Comparison of ENCODE assay signal across 20 cellular contexts in genomic region chr15:62122249-62122648, GRCh38. TPM values are rescaled to one million over a fixed set of nuclear protein-coding genes. Genes with fewer than 3 reads are reported as not detected.
DNase-seq lines count a peak whose midpoint lies in the region; ATAC-seq and TF ChIP-seq lines count a peak whose summit lies in the region.
"Had no signal": no experiment of that assay in that cellular context is flagged by ENCODE, and none has a peak within 500 bp of the region (broad histone marks: within the 10 kb centered on the region; RNA-seq: fewer than 3 reads in every experiment).

No MANE protein-coding gene starts in this region.

- H3K4me3 ChIP-seq in DND-41 (ENCODE audit: low read depth in 1 of 2, low read length in 2 of 2): no peak overlapping the region
- H3K4me3 ChIP-seq in neuronal stem cell (ENCODE audit: low read length in 2 of 2): no peak overlapping the region
- H3K4me3 ChIP-seq: dorsolateral prefrontal cortex, esophagus muscularis mucosa, HAP-1, heart right ventricle, psoas muscle, tibial nerve had no signal

- WGBS in neuronal stem cell (ENCODE audit: extremely low coverage in 2 of 2, insufficient read length in 2 of 2, insufficient replicate concordance in 1 of 2), 2 donors: no CpG with 5 or more reads among the region's 2 CpGs

- no peak overlapping the region for H4K8ac ChIP-seq in neuronal stem cell (ENCODE audit: low read depth, low read length)

- H3K27ac ChIP-seq in DND-41 (ENCODE audit: low read length) (peak overlapping the region; percentile 12; the same call in 1 of the 2 replicates), neuronal stem cell (replicated peaks; ENCODE audit: low read length) (no peak overlapping the region)
- H3K27ac ChIP-seq: 22Rv1, dorsolateral prefrontal cortex, esophagus muscularis mucosa, heart right ventricle, KMS-11, psoas muscle, RWPE1, tibial nerve had no signal

- no peak overlapping the region for H2BK120ac ChIP-seq in neuronal stem cell (ENCODE audit: low read depth, low read length)

- no peak overlapping the region for H3K14ac ChIP-seq in neuronal stem cell (ENCODE audit: low read length)

- CTCF ChIA-PET in T-cell (lab: Charles Lee) (interaction anchor here in 1 of 2 donors (0.6 to 1.0 kb wide), 2 partner anchors 19 to 20 kb away, joined by 3 read pairs; no protein-coding TSS in a partner anchor), WTC11 (lab: Charles Lee) (no interaction called here)

- H3K27ac Mint-ChIP-seq in T-cell (peak overlapping the region; percentile 80 to 84), WTC11 (no peak overlapping the region)
- H3K27ac Mint-ChIP-seq: activated B cell treated with CpG ODN at 0.5 μM for 24 hours had no signal

- H3K4me3 Mint-ChIP-seq in T-cell (no peak overlapping the region), WTC11 (no peak overlapping the region)
- H3K4me3 Mint-ChIP-seq: activated B cell treated with CpG ODN at 0.5 μM for 24 hours; naive thymus-derived CD8-positive, alpha-beta T cell had no signal

- H3K27me3 ChIP-seq in DND-41 (ENCODE audit: insufficient read depth, low read length, poor library complexity) (no peaks in the 10 kb centered on the region), neuronal stem cell (ENCODE audit: control insufficient read depth in 3 of 3, insufficient read depth in 3 of 3, low read depth in 1 of 3, low read length in 3 of 3) (no peaks in the 10 kb centered on the region)
- H3K27me3 ChIP-seq: dorsolateral prefrontal cortex, esophagus muscularis mucosa, heart right ventricle, tibial nerve had no signal

- no peak overlapping the region for H3K23ac ChIP-seq in neuronal stem cell (ENCODE audit: low read depth, low read length, poor library complexity)

- H2AFZ ChIP-seq in DND-41 (ENCODE audit: low read depth, low read length) (no peak overlapping the region), neuronal stem cell (ENCODE audit: low read length) (no peak overlapping the region)

- no peak overlapping the region for H2AK5ac ChIP-seq in neuronal stem cell (ENCODE audit: low read depth, low read length)

- H3K79me2 ChIP-seq in DND-41 (ENCODE audit: insufficient read depth, low read length): no peaks in the 10 kb centered on the region

- no peak overlapping the region for H3K4ac ChIP-seq in neuronal stem cell (ENCODE audit: low read length)

- H3K9me3 ChIP-seq in DND-41 (ENCODE audit: insufficient read depth, low read length, severe bottlenecking) (peaks cover 6% of the 10 kb centered on the region), neuronal stem cell (replicated peaks in 1 of 2; ENCODE audit: control insufficient read depth in 2 of 2, insufficient read depth in 1 of 2, low read depth in 1 of 2, low read length in 2 of 2) (no peaks in the 10 kb centered on the region)
- H3K9me3 ChIP-seq: esophagus muscularis mucosa, heart right ventricle, psoas muscle, tibial nerve had no signal

- H3K4me2 ChIP-seq in DND-41 (ENCODE audit: insufficient read depth, low read length) (no peak overlapping the region), neuronal stem cell (ENCODE audit: insufficient read depth, low read length, poor library complexity, severe bottlenecking) (no peak overlapping the region)
- H3K4me2 ChIP-seq: KMS-11 had no signal

- POLR2A ChIA-PET in T-cell (lab: Charles Lee): no interaction called here
- POLR2A ChIA-PET in WTC11 (lab: Charles Lee): no interaction called here

- H2BK15ac ChIP-seq in neuronal stem cell (ENCODE audit: low read length): no peak overlapping the region

- no peaks in the 10 kb centered on the region for H4K20me1 ChIP-seq in DND-41 (ENCODE audit: insufficient read depth, low read length)

- no peak overlapping the region for H2BK5ac ChIP-seq in neuronal stem cell (ENCODE audit: low read length)

- H3K27me3 Mint-ChIP-seq in T-cell (peaks cover 0 to 2% of the 10 kb centered on the region in 2 donors), WTC11 (ENCODE audit: low read depth) (no peaks in the 10 kb centered on the region)

- H3K4me1 ChIP-seq in DND-41 (ENCODE audit: insufficient read depth, low read length) (peaks cover 61% of the 10 kb centered on the region), neuronal stem cell (ENCODE audit: control insufficient read depth in 2 of 2, insufficient read depth in 1 of 2, low read depth in 1 of 2, low read length in 2 of 2) (peaks cover 2 to 4% of the 10 kb centered on the region in 2 donors)

- H2BK12ac ChIP-seq in neuronal stem cell (ENCODE audit: low read length): no peak overlapping the region

- H4K91ac ChIP-seq in neuronal stem cell (ENCODE audit: low read depth, low read length, poor library complexity): no peak overlapping the region

- no peaks in the 10 kb centered on the region for H3K79me1 ChIP-seq in neuronal stem cell (ENCODE audit: low read depth, low read length)

- no peak overlapping the region for H3K18ac ChIP-seq in neuronal stem cell (ENCODE audit: low read length)

- no peak for TF ChIP-seq CTCF in DND-41 (IDR thresholded peaks at IDR 0.05; ENCODE audit: borderline replicate concordance, extremely low read depth, low read length, poor library complexity, severe bottlenecking)
- TF ChIP-seq CTCF in WTC11 (IDR thresholded peaks at IDR 0.05): no peak

- H3K9me3 Mint-ChIP-seq in T-cell: no peaks in the 10 kb centered on the region
- peaks cover 14% of the 10 kb centered on the region for H3K9me3 Mint-ChIP-seq in WTC11
- H3K9me3 Mint-ChIP-seq: activated B cell treated with CpG ODN at 0.5 μM for 24 hours; naive thymus-derived CD8-positive, alpha-beta T cell had no signal

- H3K4me1 Mint-ChIP-seq in T-cell (peaks cover 38 to 69% (median 61%) of the 10 kb centered on the region in 3 donors), WTC11 (peaks cover 29% of the 10 kb centered on the region)

- no peaks in the 10 kb centered on the region for H3K36me3 Mint-ChIP-seq in T-cell
- H3K36me3 Mint-ChIP-seq in WTC11: no peaks in the 10 kb centered on the region

- DNase-seq in SIG-M5 treated with dmso at 0.1 percent for 504 hours (lab: John Stamatoyannopoulos, UW; ENCODE audit: unreplicated experiment) (peak; percentile 32), SIG-M5 (lab: John Stamatoyannopoulos, UW) (no peak), DND-41 (no peak), T-cell (peak in 2 of 34 experiments; percentile 3 to 6), globus pallidus (ENCODE audit: low spot score) (peak; percentile 5), neuronal stem cell (ENCODE audit: low spot score) (no peak), superior temporal gyrus (ENCODE audit: extremely low spot score) (no peak), WTC11 (ENCODE audit: low spot score) (no peak)
- DNase-seq: activated B cell treated with CpG ODN at 0.5 μM for 24 hours; dorsolateral prefrontal cortex; heart right ventricle; naive thymus-derived CD8-positive, alpha-beta T cell; psoas muscle had no signal

- ATAC-seq in DND-41 (ENCODE audit: insufficient read depth, low read depth) (no peak), T-cell (replicated peaks in 1 of 4) (peak in 2 of 4 experiments; percentile 35 to 50), WTC11 (no peak)
- ATAC-seq: heart right ventricle; naive thymus-derived CD8-positive, alpha-beta T cell; psoas muscle had no signal

- H3K36me3 ChIP-seq in DND-41 (ENCODE audit: insufficient read depth, low read length): no peaks in the 10 kb centered on the region
- no peaks in the 10 kb centered on the region for H3K36me3 ChIP-seq in neuronal stem cell (replicated peaks in 1 of 2; ENCODE audit: control insufficient read depth in 2 of 2, insufficient read depth in 2 of 2, low read length in 2 of 2)
- H3K36me3 ChIP-seq: esophagus muscularis mucosa, HAP-1, heart right ventricle, tibial nerve had no signal

- H3K9ac ChIP-seq in DND-41 (ENCODE audit: low read depth, low read length): no peak overlapping the region
- no peak overlapping the region for H3K9ac ChIP-seq in neuronal stem cell (ENCODE audit: low read depth, low read length, poor library complexity)
- H3K9ac ChIP-seq: KMS-11 had no signal

TF ChIP-seq in WTC11, 78 proteins besides CTCF, POLR2A, EP300 and RAD21 (continues in another document):
- TF ChIP-seq HMGA2 (CRISPR knock-in tag; IDR thresholded peaks at IDR 0.05): no peak
- no peak for TF ChIP-seq ZNF396 (CRISPR knock-in tag; IDR thresholded peaks at IDR 0.05; ENCODE audit: borderline replicate concordance)
- no peak for TF ChIP-seq IRF2 (CRISPR knock-in tag; IDR thresholded peaks at IDR 0.05; ENCODE audit: borderline replicate concordance, low read depth)
- TF ChIP-seq ZNF512 (CRISPR knock-in tag; IDR thresholded peaks at IDR 0.05; ENCODE audit: borderline replicate concordance): no peak
- TF ChIP-seq TCF7 (CRISPR knock-in tag; IDR thresholded peaks at IDR 0.05; ENCODE audit: low read depth): no peak
- no peak for TF ChIP-seq PRRX2 (CRISPR knock-in tag; IDR thresholded peaks at IDR 0.05)

RNA-seq across cellular contexts. Expression of gene C2CD4B, which starts 42.8 kb away (rescaled TPM):
- total RNA-seq in T-cell (not detected), WTC11 (2021) (0.82 to 1.3 TPM (median 0.96 TPM) in 3 replicates)
- 0.03 TPM for polyA plus RNA-seq in neuronal stem cell (2013, experiment 1 of 2)
- polyA plus RNA-seq in neuronal stem cell (2013, experiment 2 of 2): 0.01 TPM
- total RNA-seq: activated B cell treated with CpG ODN at 0.5 μM for 24 hours; naive thymus-derived CD8-positive, alpha-beta T cell had no signal
- polyA plus RNA-seq: BJ; naive thymus-derived CD8-positive, alpha-beta T cell had no signal

RNA-seq across cellular contexts. Expression of gene C2CD4A, which starts 55.5 kb away (rescaled TPM):
- not detected for total RNA-seq in T-cell
- polyA plus RNA-seq in neuronal stem cell (2013, experiment 1 of 2): not detected
- not detected for polyA plus RNA-seq in neuronal stem cell (2013, experiment 2 of 2)
- total RNA-seq in WTC11 (2021): 0.32 to 0.42 TPM (median 0.41 TPM) in 3 replicates
- total RNA-seq: activated B cell treated with CpG ODN at 0.5 μM for 24 hours; naive thymus-derived CD8-positive, alpha-beta T cell had no signal
- polyA plus RNA-seq: BJ; naive thymus-derived CD8-positive, alpha-beta T cell had no signal

Comparison
In these comparisons a context has a peak if more than half of its experiments do, and no peak if none do; other contexts are left out.
1. DNase-seq: peak in SIG-M5 treated with dmso at 0.1 percent for 504 hours (single experiment) and globus pallidus (single experiment); none in SIG-M5 (single experiment), DND-41 (single experiment), neuronal stem cell (single experiment), superior temporal gyrus (single experiment) and WTC11 (single experiment).